ENCODE assay signal across 9 cellular contexts in genomic region chrX:74449322-74449936, GRCh38. TPM values are rescaled to one million over a fixed set of nuclear protein-coding genes. Genes with fewer than 3 reads are reported as not detected.
DNase-seq lines count a peak whose midpoint lies in the region; ATAC-seq lines count a peak whose summit lies in the region.
"Had no signal": no experiment of that assay in that cellular context is flagged by ENCODE, and none has a peak within 500 bp of the region (broad histone marks: within the 10 kb centered on the region; RNA-seq: fewer than 3 reads in every experiment).

No MANE protein-coding gene starts in this region.

- no peak overlapping the region for H3K4me3 Mint-ChIP-seq in naive thymus-derived CD8-positive, alpha-beta T cell

- peak; percentile 53 to 57 for ATAC-seq in naive thymus-derived CD8-positive, alpha-beta T cell

- no peaks in the 10 kb centered on the region for H3K9me3 Mint-ChIP-seq in naive thymus-derived CD8-positive, alpha-beta T cell

- peaks cover 0 to 5% (median 0%) of the 10 kb centered on the region in 5 donors for H3K27me3 Mint-ChIP-seq in naive thymus-derived CD8-positive, alpha-beta T cell

- POLR2A ChIA-PET in naive thymus-derived CD8-positive, alpha-beta T cell (lab: Charles Lee): no interaction called here

- H3K4me1 Mint-ChIP-seq in naive thymus-derived CD8-positive, alpha-beta T cell: peaks cover 0 to 10% (median 9%) of the 10 kb centered on the region in 4 donors

- peak overlapping the region in 1 of 10 donors; percentile 1 for H3K27ac Mint-ChIP-seq in naive thymus-derived CD8-positive, alpha-beta T cell

- DNase-seq in DMS79 (lab: John Stamatoyannopoulos, UW) (peak; percentile 28), LoVo (ENCODE audit: low spot score) (peak; percentile 47), Kasumi-1 (lab: John Stamatoyannopoulos, UW) (no peak), HCEC 1CT (no peak), foreskin melanocyte (no peak)
- peak; percentile 26 to 45 for DNase-seq in activated T-cell treated with anti-CD3 and anti-CD28 coated beads, Interleukin-2, amount 50 U/mL, for 48 hours
- DNase-seq in naive thymus-derived CD8-positive, alpha-beta T cell: peak; percentile 1 to 68 (median 23)
- DNase-seq in stimulated activated naive CD4-positive, alpha-beta T cell treated with Interleukin-2 at 50 U/mL for 16 hours (lab: John Stamatoyannopoulos, UW): no peak
- DNase-seq: dorsolateral prefrontal cortex had no signal

- no peaks in the 10 kb centered on the region for H3K36me3 Mint-ChIP-seq in naive thymus-derived CD8-positive, alpha-beta T cell

RNA-seq across cellular contexts. Expression of gene SLC16A2, which starts 28.1 kb away (rescaled TPM):
- total RNA-seq in naive thymus-derived CD8-positive, alpha-beta T cell: under 1 TPM; 0.44 to 0.65 TPM
- polyA plus RNA-seq in naive thymus-derived CD8-positive, alpha-beta T cell: under 1 TPM; 0.37 to 0.66 (median 0.56) TPM

Comparison
In these comparisons a context has a peak if more than half of its experiments do, and no peak if none do; other contexts are left out.
1. DNase-seq: peak in DMS79 (single experiment), LoVo (single experiment), activated T-cell treated with anti-CD3 and anti-CD28 coated beads, Interleukin-2, amount 50 U/mL, for 48 hours (2 of 2) and naive thymus-derived CD8-positive, alpha-beta T cell (10 of 10); none in Kasumi-1 (0 of 2), stimulated activated naive CD4-positive, alpha-beta T cell treated with Interleukin-2 at 50 U/mL for 16 hours (single experiment), HCEC 1CT (single experiment) and foreskin melanocyte (single experiment).